Comparison of ENCODE assay signal across 22 cellular contexts in the genomic region with DNA sequence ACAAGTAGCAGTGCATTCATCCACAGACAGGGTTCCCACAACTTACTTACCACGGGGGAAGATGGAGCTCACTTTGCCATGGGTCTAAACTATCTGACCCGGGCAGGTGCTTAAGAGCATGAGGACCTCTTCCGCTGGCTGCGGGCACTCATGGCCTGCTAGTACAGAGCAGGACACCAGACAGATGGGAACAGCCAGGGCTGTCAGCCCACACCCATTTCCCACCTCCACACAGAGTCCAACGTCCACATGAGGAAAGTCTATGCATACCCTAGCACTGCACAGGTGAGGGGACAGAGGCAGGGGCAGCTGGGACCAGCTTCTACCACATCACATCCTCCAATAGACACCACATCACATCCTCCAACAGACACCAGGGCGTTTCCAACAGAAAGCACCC.
"Had no signal": no experiment of that assay in that cellular context is flagged by ENCODE, and none has a peak within 500 bp of the region (broad histone marks: within the 10 kb centered on the region; RNA-seq: fewer than 3 reads in every experiment).

No MANE protein-coding gene starts in this region.

- H3K4me3 Mint-ChIP-seq: IgD-negative memory B cell had no signal

- H3K4me1 Mint-ChIP-seq: IgD-negative memory B cell had no signal

- H3K9me3 Mint-ChIP-seq: IgD-negative memory B cell had no signal

- H3K9me3 ChIP-seq: SK-N-SH had no signal

- ATAC-seq: K562, Panc1, PC-3 had no signal

- H3K27ac Mint-ChIP-seq: IgD-negative memory B cell had no signal

- DNase-seq: Kasumi-1, MM.1S, NCI-H1092 treated with DMSO at 0.1 percent for 48 hours, NCI-H1436, NCI-H187, NCI-H2029, NCI-H2081 treated with DMSO at 0.1 percent for 48 hours, NCI-H2171, NCI-H226, NCI-H446, NCI-H510A, NCI-H524 treated with DMSO at 0.1 percent for 48 hours, NCI-H69, NCI-H774, PC-3, SHP77, SK-N-SH had no signal

- H3K27ac ChIP-seq: KMS-11, RWPE1 had no signal

- H3K27me3 Mint-ChIP-seq: IgD-negative memory B cell had no signal

- H3K4me3 ChIP-seq: K562 had no signal
